ENCODE assay signal across 18 cellular contexts in the genomic region with DNA sequence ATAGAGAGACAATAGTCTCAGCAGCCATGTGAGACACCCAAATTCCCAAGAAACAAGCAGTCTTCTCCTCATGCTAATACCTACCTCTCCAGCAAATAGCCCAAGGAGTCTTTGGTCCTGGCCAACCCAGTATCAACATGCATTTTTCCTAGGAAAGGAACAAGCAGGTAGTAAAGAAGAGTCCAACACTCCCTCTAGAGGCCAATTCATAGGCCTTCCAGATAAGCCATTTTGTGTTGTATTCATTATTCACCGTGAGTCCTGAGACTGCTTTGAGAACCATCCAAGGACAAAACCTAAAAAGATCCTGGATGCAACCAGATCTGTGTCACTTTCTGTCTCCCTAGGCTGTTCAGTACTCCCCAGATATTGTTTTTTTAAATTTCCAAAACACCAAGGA.
A peak's percentile ranks its signal among the peaks of the same experiment; 100 is the strongest.
DNase-seq lines count a peak whose midpoint lies in the region; ATAC-seq and TF ChIP-seq lines count a peak whose summit lies in the region.
"Had no signal": no experiment of that assay in that cellular context is flagged by ENCODE, and none has a peak within 500 bp of the region (broad histone marks: within the 10 kb centered on the region; RNA-seq: fewer than 3 reads in every experiment).

No MANE protein-coding gene starts in this region.

- no peak overlapping the region for H3K27ac ChIP-seq in DOHH2 (ENCODE audit: low read depth, low read length)
- H3K27ac ChIP-seq: BLaER1 treated with 17β-estradiol and CSF1 and Interleukin-3, amounts not matched to agents 10 nM and 100 nM; GM23248; PC-9 had no signal

- H3K27me3 Mint-ChIP-seq in mesothelial cell of epicardium (ENCODE audit: low read depth), result peaks cover 3% of the 10 kb centered on the region
- H3K27me3 Mint-ChIP-seq: IgD-negative memory B cell had no signal

- no peak overlapping the region for H3K4me3 ChIP-seq in DOHH2 (ENCODE audit: low read length)
- no peak overlapping the region for H3K4me3 ChIP-seq in HFF-Myc (replicated peaks; ENCODE audit: low read depth, low read length)
- no peak overlapping the region for H3K4me3 ChIP-seq in H7 (ENCODE audit: insufficient read depth, low read depth, low read length)
- H3K4me3 ChIP-seq: BLaER1 treated with 17β-estradiol and CSF1 and Interleukin-3, amounts not matched to agents 10 nM and 100 nM; GM23248; PC-9 had no signal

- peak; percentile 35 for TF ChIP-seq CTCF in DOHH2 (IDR thresholded peaks at IDR 0.05; ENCODE audit: low read depth, low read length, poor library complexity, severe bottlenecking)
- TF ChIP-seq CTCF in HFF-Myc (IDR thresholded peaks at IDR 0.05; ENCODE audit: low read depth, low read length, missing control alignments), result peak; percentile 15
- no peak for TF ChIP-seq CTCF in mesothelial cell of epicardium (IDR thresholded peaks at IDR 0.05; ENCODE audit: unreplicated experiment)

- ATAC-seq in left colon (peak; percentile 49), GM19328 (IDR thresholded peaks at IDR 0.05; ENCODE audit: unreplicated experiment) (no peak)

- H3K27me3 ChIP-seq in DOHH2 (ENCODE audit: control insufficient read depth, low read length) (no peaks in the 10 kb centered on the region), H7 (ENCODE audit: control insufficient read depth, insufficient read depth, low read length) (no peaks in the 10 kb centered on the region)
- H3K27me3 ChIP-seq: BLaER1 treated with 17β-estradiol and CSF1 and Interleukin-3, amounts not matched to agents 10 nM and 100 nM had no signal

- no peaks in the 10 kb centered on the region for H3F3A ChIP-seq in DOHH2 (ENCODE audit: control insufficient read depth, insufficient read depth)

- no peaks in the 10 kb centered on the region for H3K9me2 ChIP-seq in DOHH2 (replicated peaks; ENCODE audit: control insufficient read depth, low read length)

- H3K9me3 ChIP-seq in DOHH2 (ENCODE audit: control insufficient read depth, insufficient read depth, low read length), result peaks cover 8% of the 10 kb centered on the region; the same call in 1 of the 2 replicates

- no peaks in the 10 kb centered on the region for H3K36me3 Mint-ChIP-seq in mesothelial cell of epicardium
- H3K36me3 Mint-ChIP-seq: IgD-negative memory B cell had no signal

- intact Hi-C loops in left colon (cut with DNase I, micrococcal nuclease), result no loop called here

- no peaks in the 10 kb centered on the region for H3K4me1 ChIP-seq in DOHH2 (ENCODE audit: control insufficient read depth, low read length)

- H3K27ac Mint-ChIP-seq in mesothelial cell of epicardium, result no peak overlapping the region
- H3K27ac Mint-ChIP-seq: IgD-negative memory B cell had no signal

- H3K4me1 Mint-ChIP-seq in mesothelial cell of epicardium, result peaks cover 20% of the 10 kb centered on the region
- H3K4me1 Mint-ChIP-seq: IgD-negative memory B cell had no signal

- no peaks in the 10 kb centered on the region for H3K79me2 ChIP-seq in DOHH2 (ENCODE audit: control insufficient read depth, low read length)

- H4K20me1 ChIP-seq in DOHH2 (ENCODE audit: control insufficient read depth, insufficient read depth, low read depth, low read length), result no peaks in the 10 kb centered on the region
- H4K20me1 ChIP-seq: BLaER1 treated with 17β-estradiol and CSF1 and Interleukin-3, amounts not matched to agents 10 nM and 100 nM had no signal

- DNase-seq in HFF-Myc (ENCODE audit: extremely low read depth, low read depth) (no peak), RKO (ENCODE audit: low spot score) (peak; percentile 11), left colon (no peak), mesothelial cell of epicardium (ENCODE audit: low spot score in 2 of 2, unreplicated experiment in 2 of 2) (no peak), H7 (no peak)
- DNase-seq: GM23248; MV-4-11; NCI-H1436; NCI-H2227 treated with DMSO at 0.1 percent for 48 hours; NCI-H526; NK-92 treated with Interleukin-12 subunit alpha and Interleukin-12 subunit beta, amount 100 ng/mL, for 24 hours; PC-9; Right ventricle myocardium superior; T-helper 2 cell had no signal

- H3K4me2 ChIP-seq in DOHH2 (ENCODE audit: low read length), result no peak overlapping the region
- H3K4me2 ChIP-seq: BLaER1 treated with 17β-estradiol and CSF1 and Interleukin-3, amounts not matched to agents 10 nM and 100 nM; PC-9 had no signal

- peaks cover 12% of the 10 kb centered on the region for H3K9me3 Mint-ChIP-seq in mesothelial cell of epicardium

- H3K36me3 ChIP-seq in DOHH2 (ENCODE audit: control insufficient read depth, low read length) (no peaks in the 10 kb centered on the region), H7 (replicated peaks; ENCODE audit: control insufficient read depth, insufficient read depth, low read length) (no peaks in the 10 kb centered on the region)
- H3K36me3 ChIP-seq: BLaER1 treated with 17β-estradiol and CSF1 and Interleukin-3, amounts not matched to agents 10 nM and 100 nM had no signal

- H3K4me3 Mint-ChIP-seq in mesothelial cell of epicardium, result no peak overlapping the region
- H3K4me3 Mint-ChIP-seq: IgD-negative memory B cell had no signal
